Comparison of ENCODE assay signal across 19 cellular contexts in the genomic region with DNA sequence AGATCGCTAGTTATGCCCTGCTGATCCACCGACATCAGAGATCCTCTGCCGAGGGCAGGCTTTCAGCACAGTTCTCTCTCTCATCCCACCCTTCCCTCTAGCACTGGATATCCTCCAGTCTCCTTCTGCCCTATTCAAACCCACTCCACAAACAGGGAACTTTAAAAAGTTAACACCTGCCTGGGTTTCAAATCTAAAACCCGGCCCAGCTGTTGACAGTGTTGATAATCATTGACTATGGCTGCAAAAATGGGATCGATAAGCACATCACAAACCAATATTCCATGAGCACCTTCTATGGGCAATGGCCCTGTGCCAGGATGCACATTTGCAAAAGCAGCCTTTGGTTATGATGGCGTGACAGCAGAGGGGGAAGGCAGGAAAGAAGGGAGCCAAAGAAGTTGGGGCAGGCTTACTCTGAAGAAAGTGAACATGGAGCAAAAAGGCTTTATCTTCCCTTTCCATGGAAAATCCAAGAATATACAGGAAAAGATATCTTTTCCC.
DNase-seq lines count a peak whose midpoint lies in the region; ATAC-seq and TF ChIP-seq lines count a peak whose summit lies in the region.
"Had no signal": no experiment of that assay in that cellular context is flagged by ENCODE, and none has a peak within 500 bp of the region (broad histone marks: within the 10 kb centered on the region; RNA-seq: fewer than 3 reads in every experiment).

No MANE protein-coding gene starts in this region.

- H3K27me3 Mint-ChIP-seq in endodermal cell (ENCODE audit: insufficient read depth): no peaks in the 10 kb centered on the region
- no peaks in the 10 kb centered on the region for H3K27me3 Mint-ChIP-seq in stimulated activated memory B cell treated with anti-CD40 and anti-IgM and Interleukin-4, amounts not matched to agents 10 μg/mL and 1 μg/mL and 100 μg/mL, for 72 hours

- H3K27ac ChIP-seq in endodermal cell (ENCODE audit: low read depth, low read length) (peak overlapping the region; percentile 92), right lobe of liver (peak overlapping the region in 1 of 3 donors; percentile 19)
- H3K27ac ChIP-seq: A549 had no signal

- H3K36me3 ChIP-seq in BE2C (no peaks in the 10 kb centered on the region), endodermal cell (ENCODE audit: control insufficient read depth, insufficient read depth, low read length) (no peaks in the 10 kb centered on the region), right lobe of liver (no peaks in the 10 kb centered on the region)

- ATAC-seq in right lobe of liver (peak; percentile 23 to 71 (median 52)), GM19023 (IDR thresholded peaks at IDR 0.05; ENCODE audit: unreplicated experiment) (no peak)
- no peak for ATAC-seq in stimulated activated memory B cell treated with anti-CD40 and anti-IgM and Interleukin-4, amounts not matched to agents 10 μg/mL and 1 μg/mL and 100 μg/mL, for 72 hours
- ATAC-seq: A549 had no signal

- no peak overlapping the region for H3K9ac ChIP-seq in endodermal cell (ENCODE audit: extremely low read depth, low read length, poor library complexity, severe bottlenecking)

- H3K27me3 ChIP-seq in BE2C (no peaks in the 10 kb centered on the region), endodermal cell (ENCODE audit: control insufficient read depth, insufficient read depth, low read length, poor library complexity, severe bottlenecking) (no peaks in the 10 kb centered on the region), right lobe of liver (no peaks in the 10 kb centered on the region)

- H3K4me1 ChIP-seq in BE2C (peaks cover 23% of the 10 kb centered on the region), endodermal cell (ENCODE audit: control insufficient read depth, insufficient read depth, low read length) (no peaks in the 10 kb centered on the region), right lobe of liver (peaks cover 0 to 10% (median under 1%) of the 10 kb centered on the region in 4 donors)
- H3K4me1 ChIP-seq: A549 had no signal

- intact Hi-C loops in right lobe of liver (cut with DNase I): no loop called here

- DNase-seq in BE2C (peak; percentile 19), endodermal cell (no peak), right lobe of liver (peak in 1 of 3 donors; percentile 69), hepatic stellate cell (ENCODE audit: low spot score) (no peak)
- DNase-seq: 8988T; ACHN; AML-193; C1 segment of cervical spinal cord; Calu3; CD4-positive, alpha-beta memory T cell; COR-L47; DMS53; DMS79 treated with DMSO at 0.1 percent for 48 hours; GF-D8; H7; HCEC 1CT had no signal

- H3K4me3 ChIP-seq in BE2C (ENCODE audit: low read depth, low read length) (no peak overlapping the region), endodermal cell (ENCODE audit: low read length) (no peak overlapping the region), right lobe of liver (no peak overlapping the region)
- H3K4me3 ChIP-seq: A549 had no signal

- H3K36me3 Mint-ChIP-seq in endodermal cell (ENCODE audit: low read depth): no peaks in the 10 kb centered on the region
- H3K36me3 Mint-ChIP-seq in stimulated activated memory B cell treated with anti-CD40 and anti-IgM and Interleukin-4, amounts not matched to agents 10 μg/mL and 1 μg/mL and 100 μg/mL, for 72 hours: no peaks in the 10 kb centered on the region
- H3K36me3 Mint-ChIP-seq: CD4-positive, alpha-beta memory T cell had no signal

- H3K27ac Mint-ChIP-seq in endodermal cell: no peak overlapping the region
- H3K27ac Mint-ChIP-seq in stimulated activated memory B cell treated with anti-CD40 and anti-IgM and Interleukin-4, amounts not matched to agents 10 μg/mL and 1 μg/mL and 100 μg/mL, for 72 hours: no peak overlapping the region
- H3K27ac Mint-ChIP-seq: CD4-positive, alpha-beta memory T cell had no signal

- 93 to 100% methylated on average over 3 to 6 of the region's 6 CpGs for WGBS in endodermal cell (ENCODE audit: insufficient coverage in 1 of 2, insufficient read length in 1 of 2), 2 experiments
- 35% methylated on average over 4 of the region's 6 CpGs for WGBS in right lobe of liver (ENCODE audit: insufficient coverage, low coverage, low lambda C conversion rate, missing lambda C conversion rate)

- TF ChIP-seq CTCF in BE2C (IDR thresholded peaks at IDR 0.05; ENCODE audit: low read depth, low read length): no peak
- TF ChIP-seq CTCF in endodermal cell (conservative IDR thresholded peaks at IDR 0.05): no peak
- no peak for TF ChIP-seq CTCF in right lobe of liver (IDR thresholded peaks at IDR 0.05)

- H3K9me3 ChIP-seq in BE2C: no peaks in the 10 kb centered on the region
- H3K9me3 ChIP-seq in endodermal cell (ENCODE audit: control insufficient read depth, low read length): no peaks in the 10 kb centered on the region
- H3K9me3 ChIP-seq in right lobe of liver: no peaks in the 10 kb centered on the region
- H3K9me3 ChIP-seq: A549 had no signal

- no peak overlapping the region for H3K4me3 Mint-ChIP-seq in endodermal cell
- H3K4me3 Mint-ChIP-seq in stimulated activated memory B cell treated with anti-CD40 and anti-IgM and Interleukin-4, amounts not matched to agents 10 μg/mL and 1 μg/mL and 100 μg/mL, for 72 hours: no peak overlapping the region
- H3K4me3 Mint-ChIP-seq: CD4-positive, alpha-beta memory T cell had no signal

- no peaks in the 10 kb centered on the region for H3K4me1 Mint-ChIP-seq in endodermal cell
- H3K4me1 Mint-ChIP-seq in stimulated activated memory B cell treated with anti-CD40 and anti-IgM and Interleukin-4, amounts not matched to agents 10 μg/mL and 1 μg/mL and 100 μg/mL, for 72 hours: no peaks in the 10 kb centered on the region
- H3K4me1 Mint-ChIP-seq: CD4-positive, alpha-beta memory T cell had no signal

- H3K9me3 Mint-ChIP-seq in endodermal cell: no peaks in the 10 kb centered on the region
- no peaks in the 10 kb centered on the region for H3K9me3 Mint-ChIP-seq in stimulated activated memory B cell treated with anti-CD40 and anti-IgM and Interleukin-4, amounts not matched to agents 10 μg/mL and 1 μg/mL and 100 μg/mL, for 72 hours

- no peak for TF ChIP-seq POLR2A in right lobe of liver (IDR thresholded peaks at IDR 0.05)

Comparison
In these comparisons a context has a peak if more than half of its experiments do, and no peak if none do; other contexts are left out.
1. ATAC-seq: peak in right lobe of liver (4 of 4); none in GM19023 (single experiment) and stimulated activated memory B cell treated with anti-CD40 and anti-IgM and Interleukin-4, amounts not matched to agents 10 μg/mL and 1 μg/mL and 100 μg/mL, for 72 hours (single experiment).